Comparison of ENCODE assay signal across 20 cellular contexts in genomic region chr3:103949690-103950089, GRCh38.
"Had no signal": no experiment of that assay in that cellular context is flagged by ENCODE, and none has a peak within 500 bp of the region (broad histone marks: within the 10 kb centered on the region; RNA-seq: fewer than 3 reads in every experiment).

No MANE protein-coding gene starts in this region.

- FAIRE-seq: endometrium, keratinocyte had no signal

- H3K9me3 ChIP-seq: lower lobe of right lung, right atrium auricular region, tibial artery had no signal

- H3K4me3 Mint-ChIP-seq: activated CD4-positive, alpha-beta T cell treated with anti-CD3 and anti-CD28 coated beads, Interleukin-2, amount 10 ng/mL, durations not matched to agents 7 days and 5 days; activated CD8-positive, alpha-beta T cell treated with anti-CD3 and anti-CD28 coated beads, Interleukin-2, amount 10 ng/mL, durations not matched to agents 7 days and 5 days; activated naive CD8-positive, alpha-beta T cell treated with anti-CD3 and anti-CD28 coated beads, Interleukin-2, amount 50 U/mL, for 24 hours; activated T-helper 1 cell treated with anti-CD3 and anti-CD28 coated beads, Interleukin-12 subunit alpha, Interleukin-12 subunit beta, Interleukin-2, Interleukin-4 antibody, amounts not matched to agents 30 ng/mL and 10 ng/mL and 1 ng/mL, durations not matched to agents 14 hours and 24 hours and 36 hours; naive thymus-derived CD4-positive, alpha-beta T cell; neural progenitor cell; stimulated activated naive CD8-positive, alpha-beta T cell treated with anti-CD3 and anti-CD28 coated beads, Interleukin-15, Interleukin-2, amounts not matched to agents 100 ng/mL and 50 ng/mL, for 24 hours had no signal

- H3K4me1 ChIP-seq: lower lobe of right lung, neural progenitor cell, right atrium auricular region, tibial artery had no signal

- H3K4me1 Mint-ChIP-seq: activated CD4-positive, alpha-beta T cell treated with anti-CD3 and anti-CD28 coated beads, Interleukin-2, amount 10 ng/mL, durations not matched to agents 7 days and 5 days; activated naive CD8-positive, alpha-beta T cell treated with anti-CD3 and anti-CD28 coated beads, Interleukin-2, amount 50 U/mL, for 24 hours; naive thymus-derived CD4-positive, alpha-beta T cell; neural progenitor cell had no signal

- H3K27ac Mint-ChIP-seq: activated CD4-positive, alpha-beta T cell treated with anti-CD3 and anti-CD28 coated beads, Interleukin-2, amount 10 ng/mL, durations not matched to agents 7 days and 5 days; activated CD8-positive, alpha-beta T cell treated with anti-CD3 and anti-CD28 coated beads, Interleukin-2, amount 10 ng/mL, durations not matched to agents 7 days and 5 days; activated naive CD8-positive, alpha-beta T cell treated with anti-CD3 and anti-CD28 coated beads, Interleukin-2, amount 50 U/mL, for 24 hours; activated T-helper 1 cell treated with anti-CD3 and anti-CD28 coated beads, Interleukin-12 subunit alpha, Interleukin-12 subunit beta, Interleukin-2, Interleukin-4 antibody, amounts not matched to agents 30 ng/mL and 10 ng/mL and 1 ng/mL, durations not matched to agents 14 hours and 24 hours and 36 hours; naive thymus-derived CD4-positive, alpha-beta T cell; neural progenitor cell; stimulated activated naive CD8-positive, alpha-beta T cell treated with anti-CD3 and anti-CD28 coated beads, Interleukin-15, Interleukin-2, amounts not matched to agents 100 ng/mL and 50 ng/mL, for 24 hours had no signal

- H3K27ac ChIP-seq: lower lobe of right lung, neural progenitor cell, right atrium auricular region, tibial artery had no signal

- DNase-seq: activated CD4-positive, alpha-beta T cell treated with anti-CD3 and anti-CD28 coated beads, Interleukin-2, amount 10 ng/mL, durations not matched to agents 7 days and 5 days; activated CD8-positive, alpha-beta T cell treated with anti-CD3 and anti-CD28 coated beads, Interleukin-2, amount 10 ng/mL, durations not matched to agents 7 days and 5 days; activated gamma-delta T cell; activated naive CD4-positive, alpha-beta T cell treated with anti-CD3 and anti-CD28 coated beads, Interleukin-2, amount 50 U/mL, for 16 hours; activated naive CD8-positive, alpha-beta T cell treated with anti-CD3 and anti-CD28 coated beads, Interleukin-2, amount 50 U/mL, for 24 hours; effector CD4-positive, alpha-beta T cell; erythroblast; foreskin fibroblast; lower lobe of right lung; naive thymus-derived CD4-positive, alpha-beta T cell; posterior cingulate gyrus; stimulated activated CD4-positive, alpha-beta T cell treated with anti-CD3 and anti-CD28 coated beads, Interleukin-4, amount 100 ng/mL, for 4 hours; substantia nigra; tibial artery had no signal

- H3K36me3 ChIP-seq: lower lobe of right lung, neural progenitor cell, right atrium auricular region, tibial artery had no signal

- H3K36me3 Mint-ChIP-seq: naive thymus-derived CD4-positive, alpha-beta T cell; neural progenitor cell had no signal

- H3K9ac ChIP-seq: neural progenitor cell had no signal

- H2AFZ ChIP-seq: neural progenitor cell had no signal

- H3K4me3 ChIP-seq: lower lobe of right lung, neural progenitor cell, right atrium auricular region, tibial artery had no signal

- H3K9me3 Mint-ChIP-seq: activated CD4-positive, alpha-beta T cell treated with anti-CD3 and anti-CD28 coated beads, Interleukin-2, amount 10 ng/mL, durations not matched to agents 7 days and 5 days; activated T-helper 1 cell treated with anti-CD3 and anti-CD28 coated beads, Interleukin-12 subunit alpha, Interleukin-12 subunit beta, Interleukin-2, Interleukin-4 antibody, amounts not matched to agents 30 ng/mL and 10 ng/mL and 1 ng/mL, durations not matched to agents 14 hours and 24 hours and 36 hours; neural progenitor cell had no signal

- H3K4me2 ChIP-seq: neural progenitor cell had no signal

- H3K27me3 ChIP-seq: neural progenitor cell, right atrium auricular region, tibial artery had no signal

- H3K27me3 Mint-ChIP-seq: activated CD4-positive, alpha-beta T cell treated with anti-CD3 and anti-CD28 coated beads, Interleukin-2, amount 10 ng/mL, durations not matched to agents 7 days and 5 days; activated naive CD8-positive, alpha-beta T cell treated with anti-CD3 and anti-CD28 coated beads, Interleukin-2, amount 50 U/mL, for 24 hours; naive thymus-derived CD4-positive, alpha-beta T cell; stimulated activated naive CD8-positive, alpha-beta T cell treated with anti-CD3 and anti-CD28 coated beads, Interleukin-15, Interleukin-2, amounts not matched to agents 100 ng/mL and 50 ng/mL, for 24 hours had no signal
